ENCODE assay signal across 30 cellular contexts in genomic region chr11:115075340-115075739, GRCh38.
"Had no signal": no experiment of that assay in that cellular context is flagged by ENCODE, and none has a peak within 500 bp of the region (broad histone marks: within the 10 kb centered on the region; RNA-seq: fewer than 3 reads in every experiment).

No MANE protein-coding gene starts in this region.

- ATAC-seq: naive thymus-derived CD4-positive, alpha-beta T cell; natural killer cell; psoas muscle; right lobe of liver; stimulated activated memory B cell treated with anti-CD40 and anti-IgM and Interleukin-4, amounts not matched to agents 10 μg/mL and 1 μg/mL and 100 μg/mL, for 72 hours; stimulated activated naive CD8-positive, alpha-beta T cell treated with anti-CD3 and anti-CD28 coated beads, Interleukin-15, amount 100 ng/mL, for 72 hours; stimulated activated naive CD8-positive, alpha-beta T cell treated with anti-CD3 and anti-CD28 coated beads, Interleukin-15, Interleukin-2, amounts not matched to agents 100 U/mL and 50 U/mL, for 24 hours; upper lobe of right lung had no signal

- H3K36me3 ChIP-seq: ovary, right atrium auricular region, right lobe of liver, sigmoid colon, suprapubic skin, tibial artery, transverse colon, upper lobe of right lung, uterus had no signal

- H3K27ac Mint-ChIP-seq: naive thymus-derived CD4-positive, alpha-beta T cell; natural killer cell; nephron; progenitor cell of endocrine pancreas; stimulated activated memory B cell treated with anti-CD40 and anti-IgM and Interleukin-4, amounts not matched to agents 10 μg/mL and 1 μg/mL and 100 μg/mL, for 72 hours; stimulated activated naive CD8-positive, alpha-beta T cell treated with anti-CD3 and anti-CD28 coated beads, Interleukin-15, amount 100 ng/mL, for 72 hours; type B pancreatic cell had no signal

- DNase-seq: naive thymus-derived CD4-positive, alpha-beta T cell; natural killer cell; occipital lobe; ovary; posterior cingulate gyrus; psoas muscle; right lobe of liver; sigmoid colon; small intestine; stimulated activated CD4-positive, alpha-beta T cell treated with anti-CD3 and anti-CD28 coated beads, Interleukin-15, amount 100 ng/mL, for 24 hours; stimulated activated CD4-positive, alpha-beta T cell treated with anti-CD3 and anti-CD28 coated beads, Interleukin-4, amount 100 ng/mL, for 1 hour; stimulated activated CD4-positive, alpha-beta T cell treated with anti-CD3 and anti-CD28 coated beads, Interleukin-4, amount 100 ng/mL, for 4 hours; stimulated activated CD8-positive, alpha-beta memory T cell treated with anti-CD3 and anti-CD28 coated beads, Interleukin-4, amount 100 ng/mL, for 48 hours; stimulated activated naive CD4-positive, alpha-beta T cell; stimulated activated naive CD8-positive, alpha-beta T cell treated with anti-CD3 and anti-CD28 coated beads, Interleukin-15, amount 100 ng/mL, for 72 hours; stimulated activated naive CD8-positive, alpha-beta T cell treated with anti-CD3 and anti-CD28 coated beads, Interleukin-15, Interleukin-2, amounts not matched to agents 100 U/mL and 50 U/mL, for 24 hours; substantia nigra; testis; tibial artery; transverse colon; upper lobe of right lung; uterus had no signal

- H3K9me3 ChIP-seq: ovary, psoas muscle, right atrium auricular region, right lobe of liver, sigmoid colon, suprapubic skin, testis, tibial artery, transverse colon, upper lobe of right lung, uterus had no signal

- H3K4me3 ChIP-seq: ovary, psoas muscle, right atrium auricular region, right lobe of liver, sigmoid colon, suprapubic skin, testis, tibial artery, transverse colon, upper lobe of right lung, uterus had no signal

- H3K9me3 Mint-ChIP-seq: nephron; neural crest cell; stimulated activated memory B cell treated with anti-CD40 and anti-IgM and Interleukin-4, amounts not matched to agents 10 μg/mL and 1 μg/mL and 100 μg/mL, for 72 hours; stimulated activated naive CD8-positive, alpha-beta T cell treated with anti-CD3 and anti-CD28 coated beads, Interleukin-15, amount 100 ng/mL, for 72 hours; type B pancreatic cell had no signal

- H3K4me1 ChIP-seq: parathyroid adenoma, psoas muscle, right atrium auricular region, right lobe of liver, sigmoid colon, suprapubic skin, testis, tibial artery, transverse colon, upper lobe of right lung, uterus had no signal

- H3K36me3 Mint-ChIP-seq: naive thymus-derived CD4-positive, alpha-beta T cell; natural killer cell; stimulated activated memory B cell treated with anti-CD40 and anti-IgM and Interleukin-4, amounts not matched to agents 10 μg/mL and 1 μg/mL and 100 μg/mL, for 72 hours; type B pancreatic cell had no signal

- H3K79me2 ChIP-seq: parathyroid adenoma had no signal

- H3K4me3 Mint-ChIP-seq: naive thymus-derived CD4-positive, alpha-beta T cell; natural killer cell; nephron; neural crest cell; stimulated activated memory B cell treated with anti-CD40 and anti-IgM and Interleukin-4, amounts not matched to agents 10 μg/mL and 1 μg/mL and 100 μg/mL, for 72 hours; stimulated activated naive CD8-positive, alpha-beta T cell treated with anti-CD3 and anti-CD28 coated beads, Interleukin-15, amount 100 ng/mL, for 72 hours; type B pancreatic cell had no signal

- H3K4me1 Mint-ChIP-seq: naive thymus-derived CD4-positive, alpha-beta T cell; natural killer cell; neural crest cell; stimulated activated memory B cell treated with anti-CD40 and anti-IgM and Interleukin-4, amounts not matched to agents 10 μg/mL and 1 μg/mL and 100 μg/mL, for 72 hours; stimulated activated naive CD8-positive, alpha-beta T cell treated with anti-CD3 and anti-CD28 coated beads, Interleukin-15, amount 100 ng/mL, for 72 hours had no signal

- H2AFZ ChIP-seq: parathyroid adenoma had no signal

- H3K9ac ChIP-seq: parathyroid adenoma had no signal

- H3K27ac ChIP-seq: ovary, parathyroid adenoma, psoas muscle, right atrium auricular region, right lobe of liver, sigmoid colon, suprapubic skin, testis, tibial artery, transverse colon, upper lobe of right lung, uterus had no signal

- H3K27me3 ChIP-seq: ovary, right atrium auricular region, right lobe of liver, testis, uterus had no signal
